ENCODE assay signal across 1 cellular context in genomic region chr7:13932131-13932530, GRCh38.
A peak's percentile ranks its signal among the peaks of the same experiment; 100 is the strongest.
TF ChIP-seq lines count a peak whose summit lies in the region.

No MANE protein-coding gene starts in this region.

TF ChIP-seq in GM12878, 131 proteins besides CTCF, POLR2A, EP300 and RAD21 (continued from another document):
- TF ChIP-seq ZBTB40 (IDR thresholded peaks at IDR 0.05; ENCODE audit: borderline replicate concordance) (no peak), RAD51 (IDR thresholded peaks at IDR 0.05) (no peak), MTA2 (IDR thresholded peaks at IDR 0.05; ENCODE audit: low read depth) (peak; percentile 67), IRF3 (IDR thresholded peaks at IDR 0.05) (no peak), DPF2 (IDR thresholded peaks at IDR 0.05) (peak; percentile 35; the same call in 1 of the 2 replicates), IRF4 (IDR thresholded peaks at IDR 0.05; ENCODE audit: low read depth, low read length) (no peak), RB1 (IDR thresholded peaks at IDR 0.05; ENCODE audit: borderline replicate concordance) (no peak), LARP7 (IDR thresholded peaks at IDR 0.05) (no peak), SMARCA5 (IDR thresholded peaks at IDR 0.05) (no peak), YBX1 (IDR thresholded peaks at IDR 0.05) (no peak)
TF ChIP-seq in GM12878: peak in this region for 2.
